In the genomic region with DNA sequence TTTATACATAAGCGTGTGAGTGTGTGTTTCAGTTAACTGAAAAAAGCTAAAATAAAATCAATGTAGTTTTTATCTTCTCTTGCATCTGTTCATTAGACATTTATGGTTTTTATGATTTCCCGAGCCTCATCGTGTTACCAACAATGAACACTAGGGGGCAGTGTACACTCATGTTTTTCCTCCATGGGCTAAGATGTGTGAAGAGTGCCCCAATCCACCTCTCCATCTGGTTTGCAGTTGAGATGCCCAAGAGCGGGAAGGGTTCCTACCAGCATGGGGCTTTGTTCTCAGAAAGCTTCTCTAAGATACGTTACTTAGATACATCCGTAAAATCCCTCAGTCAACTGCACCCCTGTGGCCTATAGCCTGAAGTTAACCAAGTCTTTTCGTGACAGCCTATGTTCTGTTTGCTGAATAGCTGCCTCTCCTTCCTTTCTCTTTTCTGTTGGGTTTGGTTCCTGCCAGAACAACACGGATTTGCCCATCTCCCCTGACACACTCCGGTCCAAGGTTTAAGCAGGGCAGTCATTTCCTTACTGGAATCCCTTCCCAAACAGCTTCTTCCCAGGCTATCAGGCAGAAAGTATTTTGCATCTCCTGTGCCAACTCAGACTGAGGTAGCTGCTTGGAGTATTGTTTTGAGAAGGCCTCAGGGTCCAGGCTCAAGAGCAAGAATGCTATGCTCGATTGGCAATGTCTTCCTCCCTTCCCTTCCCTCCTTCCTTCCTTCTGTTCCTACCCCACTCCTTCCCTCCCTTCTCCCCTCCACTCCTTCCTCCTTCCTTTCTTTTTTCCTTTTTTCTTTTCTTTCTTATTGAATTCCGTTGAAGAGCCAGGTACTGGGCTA, we compare ENCODE assay signal across 8 cellular contexts. TPM values are rescaled to one million over a fixed set of nuclear protein-coding genes. Genes with fewer than 3 reads are reported as not detected.
DNase-seq lines count a peak whose midpoint lies in the region; ATAC-seq, FAIRE-seq and TF ChIP-seq lines count a peak whose summit lies in the region.

No MANE protein-coding gene starts in this region.

- DNase-seq in D721Med (ENCODE audit: insufficient read length, low spot score) (peak; percentile 36), HAP-1 (ENCODE audit: low spot score in 2 of 2) (peak; percentile 36 to 53), OCI-M1 (lab: John Stamatoyannopoulos, UW) (peak; percentile 61), Right ventricle myocardium superior (no peak), retinal pigment epithelial cell (ENCODE audit: low read depth) (peak; percentile 11)
- peak; percentile 55 for DNase-seq in activated naive CD4-positive, alpha-beta T cell treated with anti-CD3 and anti-CD28 coated beads, Interleukin-2, amount 10 ng/mL, durations not matched to agents 7 days and 5 days

- no peaks in the 10 kb centered on the region for H3K36me3 ChIP-seq in HAP-1 (replicated peaks)

- H3K4me1 Mint-ChIP-seq in activated naive CD4-positive, alpha-beta T cell treated with anti-CD3 and anti-CD28 coated beads, Interleukin-2, amount 10 ng/mL, durations not matched to agents 7 days and 5 days: peaks cover 16% of the 10 kb centered on the region

- no peaks in the 10 kb centered on the region for H3K27me3 ChIP-seq in HAP-1 (ENCODE audit: low read depth)

- no peaks in the 10 kb centered on the region for H3K4me1 ChIP-seq in HAP-1

- no peaks in the 10 kb centered on the region for H3K9me3 ChIP-seq in HAP-1

- CTCF ChIA-PET in activated naive CD4-positive, alpha-beta T cell treated with anti-CD3 and anti-CD28 coated beads, Interleukin-2, amount 10 ng/mL, durations not matched to agents 7 days and 5 days (lab: Charles Lee): interaction anchor here (0.7 to 5.9 kb wide), 14 partner anchors 9 to 57 kb away, joined by 3 to 74 read pairs (median 3); a partner anchor contains a TSS

- H3K27me3 Mint-ChIP-seq in activated naive CD4-positive, alpha-beta T cell treated with anti-CD3 and anti-CD28 coated beads, Interleukin-2, amount 10 ng/mL, durations not matched to agents 7 days and 5 days: peaks cover 15% of the 10 kb centered on the region

- no peak overlapping the region for H3K4me3 Mint-ChIP-seq in activated naive CD4-positive, alpha-beta T cell treated with anti-CD3 and anti-CD28 coated beads, Interleukin-2, amount 10 ng/mL, durations not matched to agents 7 days and 5 days

- peaks cover 3% of the 10 kb centered on the region for H3K9me3 Mint-ChIP-seq in activated naive CD4-positive, alpha-beta T cell treated with anti-CD3 and anti-CD28 coated beads, Interleukin-2, amount 10 ng/mL, durations not matched to agents 7 days and 5 days

- TF ChIP-seq CTCF in D721Med (IDR thresholded peaks at IDR 0.05; ENCODE audit: insufficient read depth, missing control alignments) (peak; percentile 43), retinal pigment epithelial cell (conservative IDR thresholded peaks at IDR 0.05; ENCODE audit: low read depth, low read length) (peak; percentile 79)

- H3K4me3 ChIP-seq in HAP-1: no peak overlapping the region
- H3K4me3 ChIP-seq in retinal pigment epithelial cell (ENCODE audit: low read length): no peak overlapping the region

- ATAC-seq in Right ventricle myocardium superior (ENCODE audit: poor library complexity): peak; percentile 58
- no peak for ATAC-seq in HG02571 (IDR thresholded peaks at IDR 0.05; ENCODE audit: unreplicated experiment)
- no peak for ATAC-seq in GM21825 (IDR thresholded peaks at IDR 0.05; ENCODE audit: unreplicated experiment)

- peak; percentile 78 for FAIRE-seq in D721Med (lab: Jason Lieb, UNC)

- no peaks in the 10 kb centered on the region for H3K36me3 Mint-ChIP-seq in activated naive CD4-positive, alpha-beta T cell treated with anti-CD3 and anti-CD28 coated beads, Interleukin-2, amount 10 ng/mL, durations not matched to agents 7 days and 5 days

- in situ Hi-C loops in HAP-1 (cut with MboI; ENCODE audit: low sequenced_read_pairs): no loop called here

- H3K27ac Mint-ChIP-seq in activated naive CD4-positive, alpha-beta T cell treated with anti-CD3 and anti-CD28 coated beads, Interleukin-2, amount 10 ng/mL, durations not matched to agents 7 days and 5 days: no peak overlapping the region

- intact Hi-C loops in Right ventricle myocardium superior (cut with DNase I): no loop called here

RNA-seq across cellular contexts. Expression of a gene that starts 12.9 kb away (rescaled TPM):
- total RNA-seq in Right ventricle myocardium superior: 62.5 TPM
